In genomic region chr10:26384600-26384999, GRCh38 we compare ENCODE assay signal across 21 cellular contexts. TPM values are rescaled to one million over a fixed set of nuclear protein-coding genes. Genes with fewer than 3 reads are reported as not detected.
"Had no signal": no experiment of that assay in that cellular context is flagged by ENCODE, and none has a peak within 500 bp of the region (broad histone marks: within the 10 kb centered on the region; RNA-seq: fewer than 3 reads in every experiment).

No MANE protein-coding gene starts in this region.

- DNase-seq: activated B cell treated with CpG ODN at 0.5 μM for 24 hours; activated CD4-positive, alpha-beta T cell treated with anti-CD3 and anti-CD28 coated beads for 36 hours; activated CD4-positive, alpha-beta T cell treated with anti-CD3 and anti-CD28 coated beads, Interleukin-2, amount 50 U/mL, for 4 hours; activated naive CD4-positive, alpha-beta T cell; activated T-cell treated with anti-CD3 and anti-CD28 coated beads for 4 hours; activated T-cell treated with anti-CD3 and anti-CD28 coated beads, Interleukin-2, amount 50 U/mL, for 72 hours; central memory CD4-positive, alpha-beta T cell; endodermal cell; foreskin keratinocyte; heart left ventricle; hypothalamus; immature natural killer cell; naive B cell; nephron progenitor cell; ovary; right lobe of liver; stimulated activated CD4-positive, alpha-beta T cell treated with anti-CD3 and anti-CD28 coated beads, Interleukin-12 subunit alpha, Interleukin-12 subunit beta, amount 100 ng/mL, for 4 hours; stimulated activated CD4-positive, alpha-beta T cell treated with anti-CD3 and anti-CD28 coated beads, Interleukin-4, amount 100 ng/mL, for 1 hour; stomach; tibial artery had no signal

- ATAC-seq: activated CD4-positive, alpha-beta T cell treated with anti-CD3 and anti-CD28 coated beads for 36 hours; activated naive CD4-positive, alpha-beta T cell treated with anti-CD3 and anti-CD28 coated beads, Interleukin-2, amount 50 U/mL, for 72 hours; activated T-cell treated with anti-CD3 and anti-CD28 coated beads, Interleukin-2, amount 50 U/mL, for 72 hours; foreskin keratinocyte; heart left ventricle; right lobe of liver had no signal

RNA-seq across cellular contexts. Expression of gene APBB1IP, which starts 53.5 kb away (rescaled TPM):
- total RNA-seq: foreskin keratinocyte had no signal
- polyA plus RNA-seq: foreskin keratinocyte had no signal
